ENCODE assay signal across 24 cellular contexts in the genomic region with DNA sequence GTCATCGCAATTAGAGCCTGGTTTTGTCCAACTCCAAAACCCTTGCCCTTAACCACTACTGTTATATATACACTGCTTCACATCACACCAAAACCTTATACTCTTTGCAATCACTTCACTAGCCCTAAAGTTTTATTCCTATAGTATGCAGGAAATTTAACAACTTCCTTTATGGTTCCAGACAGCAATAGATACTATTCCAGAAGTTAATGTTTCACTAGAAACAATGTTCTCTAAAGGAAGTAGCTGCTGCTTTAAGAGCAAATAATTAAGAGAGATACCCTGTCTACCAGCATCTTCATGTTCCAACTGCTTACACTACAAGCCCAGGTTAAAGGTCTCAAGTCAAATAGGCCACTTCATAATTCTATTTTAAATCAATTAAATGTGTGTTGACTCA. TPM values are rescaled to one million over a fixed set of nuclear protein-coding genes. Genes with fewer than 3 reads are reported as not detected.
DNase-seq lines count a peak whose midpoint lies in the region; ATAC-seq lines count a peak whose summit lies in the region.
"Had no signal": no experiment of that assay in that cellular context is flagged by ENCODE, and none has a peak within 500 bp of the region (broad histone marks: within the 10 kb centered on the region; RNA-seq: fewer than 3 reads in every experiment).

No MANE protein-coding gene starts in this region.

- no peaks in the 10 kb centered on the region for H3K9me3 ChIP-seq in SK-N-MC (ENCODE audit: low read depth, low read length)
- H3K9me3 ChIP-seq: A549 had no signal

- no peaks in the 10 kb centered on the region for H3K36me3 ChIP-seq in SK-N-MC (ENCODE audit: insufficient read depth, low read length)
- H3K36me3 ChIP-seq: BLaER1 treated with 17β-estradiol and CSF1 and Interleukin-3, amounts not matched to agents 10 nM and 100 nM had no signal

- DNase-seq in DMS53 treated with DMSO at 0.1 percent for 48 hours (lab: John Stamatoyannopoulos, UW; ENCODE audit: unreplicated experiment): peak; percentile 11
- no peak for DNase-seq in SK-N-MC (ENCODE audit: low read depth, low spot score)
- peak; percentile 18 for DNase-seq in kidney tubule cell (ENCODE audit: low spot score)
- peak; percentile 36 for DNase-seq in renal cortical epithelial cell (ENCODE audit: low read depth)
- no peak for DNase-seq in NCI-H510A treated with DMSO at 0.1 percent for 48 hours (lab: John Stamatoyannopoulos, UW)
- DNase-seq in stimulated activated CD4-positive, alpha-beta T cell treated with anti-CD3 and anti-CD28 coated beads, Interleukin-2, amount 100 ng/mL, for 48 hours: no peak
- no peak for DNase-seq in dermis blood vessel endothelial cell
- DNase-seq: AML-193; CD4-positive, alpha-beta T cell; DND-41; Karpas-422; NCI-H1105 treated with DMSO at 0.1 percent for 48 hours; NCI-H146; NCI-H2029; NCI-H446; NCI-H526; NCI-H82; NK-92 treated with Interleukin-12 subunit alpha and Interleukin-12 subunit beta, amount 100 ng/mL, for 24 hours; PC-3 had no signal

- H3K27ac ChIP-seq in SK-N-MC: peak overlapping the region; percentile 17; the same call in 1 of the 2 replicates
- H3K27ac ChIP-seq: A549; BLaER1 treated with 17β-estradiol and CSF1 and Interleukin-3, amounts not matched to agents 10 nM and 100 nM had no signal

- H3K9ac ChIP-seq in SK-N-MC (ENCODE audit: insufficient read length): no peak overlapping the region
- H3K9ac ChIP-seq: BLaER1 treated with 17β-estradiol and CSF1 and Interleukin-3, amounts not matched to agents 10 nM and 100 nM had no signal

- ATAC-seq in HG03139 (IDR thresholded peaks at IDR 0.05; ENCODE audit: unreplicated experiment): no peak
- ATAC-seq: A549, PC-3, SK-N-SH treated with all-trans-retinoic acid at 6 μM for 48 hours had no signal

- H3K4me3 ChIP-seq in SK-N-MC: no peak overlapping the region
- H3K4me3 ChIP-seq: A549; BLaER1 treated with 17β-estradiol and CSF1 and Interleukin-3, amounts not matched to agents 10 nM and 100 nM had no signal

RNA-seq across cellular contexts. Expression of gene FREM1, which starts 22.0 kb away (rescaled TPM):
- total RNA-seq in renal cortical epithelial cell: 0.60 TPM in 1 of 2 replicates, not detected in the other
- total RNA-seq in dermis blood vessel endothelial cell: under 0.01 TPM in 1 of 2 replicates, not detected in the other
- total RNA-seq: MCF 10A had no signal

Comparison
In these comparisons a context has a peak if more than half of its experiments do, and no peak if none do; other contexts are left out.
1. DNase-seq: peak in DMS53 treated with DMSO at 0.1 percent for 48 hours (single experiment), kidney tubule cell (single experiment) and renal cortical epithelial cell (single experiment); none in SK-N-MC (single experiment), NCI-H510A treated with DMSO at 0.1 percent for 48 hours (single experiment), stimulated activated CD4-positive, alpha-beta T cell treated with anti-CD3 and anti-CD28 coated beads, Interleukin-2, amount 100 ng/mL, for 48 hours (0 of 2) and dermis blood vessel endothelial cell (single experiment).